ENCODE assay signal across 2 cellular contexts in genomic region chr15:74303741-74304309, GRCh38.
TF ChIP-seq lines count a peak whose summit lies in the region.

No MANE protein-coding gene starts in this region.

TF ChIP-seq in A549, 52 proteins besides CTCF, POLR2A, EP300 and RAD21 (continued from another document):
- TF ChIP-seq CHD4 (IDR thresholded peaks at IDR 0.05; ENCODE audit: borderline replicate concordance) (no peak), NR3C1 (IDR thresholded peaks at IDR 0.05) (no peak), MAFK (IDR thresholded peaks at IDR 0.05; ENCODE audit: partially characterized antibody) (peak; percentile 14), TFCP2L1 (CRISPR knock-in tag; IDR thresholded peaks at IDR 0.05) (no peak)

TF ChIP-seq in H1, 55 proteins besides CTCF, POLR2A, EP300 and RAD21 (continued from another document):
- TF ChIP-seq ZNF274 (IDR thresholded peaks at IDR 0.05; ENCODE audit: borderline replicate concordance, extremely low read depth, low read length) (no peak), HDAC2 (IDR thresholded peaks at IDR 0.05; ENCODE audit: borderline replicate concordance in 1 of 2, low read depth in 2 of 2, low read length in 2 of 2) (peak in 1 of 2 experiments; percentile 67; a peak in 1 of 4 replicates), KDM1A (IDR thresholded peaks at IDR 0.05; ENCODE audit: borderline replicate concordance, low read length) (peak; percentile 94; the same call in 1 of the 2 replicates), MAFK (IDR thresholded peaks at IDR 0.05; ENCODE audit: low read depth, low read length) (peak; percentile 47; the same call in 1 of the 2 replicates), RFX5 (IDR thresholded peaks at IDR 0.05; ENCODE audit: borderline replicate concordance, low read depth, low read length) (no peak)
TF ChIP-seq in H1: peak in this region for 3.
